31 cellular contexts compared by ENCODE assay signal in the genomic region with DNA sequence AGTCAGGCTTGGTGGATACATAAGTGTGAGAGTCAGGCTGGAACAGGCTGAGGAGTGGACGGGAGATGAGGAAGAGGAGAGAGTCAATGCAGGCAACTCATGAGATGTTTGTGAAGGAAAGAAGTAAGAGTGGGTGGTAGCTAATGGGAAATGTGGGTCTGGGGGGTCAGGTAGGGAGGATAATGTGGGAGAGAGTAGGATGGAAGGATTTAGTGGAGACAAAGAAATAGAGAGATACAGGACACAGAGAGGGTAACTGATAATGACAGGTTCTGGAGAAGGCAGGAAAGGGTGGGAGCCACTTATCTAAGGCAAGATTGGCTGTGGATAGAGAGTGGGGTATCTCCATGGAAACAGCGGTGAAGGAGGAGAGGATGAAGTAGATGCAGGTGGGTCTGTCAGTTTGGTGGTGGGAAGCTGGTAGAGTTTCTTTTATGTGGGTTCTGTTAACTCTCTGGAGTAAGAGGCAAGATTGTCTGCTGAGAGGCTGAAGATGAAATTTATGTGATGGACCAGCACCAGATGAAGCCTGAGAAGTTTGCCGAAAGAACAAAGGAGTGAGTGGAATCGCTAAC.
"Had no signal": no experiment of that assay in that cellular context is flagged by ENCODE, and none has a peak within 500 bp of the region (broad histone marks: within the 10 kb centered on the region; RNA-seq: fewer than 3 reads in every experiment).

No MANE protein-coding gene starts in this region.

- H3K27ac ChIP-seq: ascending aorta, cardiac muscle cell, colonic mucosa, epithelial cell of prostate, gastrocnemius medialis, left ventricle myocardium inferior, ovary, prostate gland, skin epidermis, VCaP had no signal

- H3K4me1 Mint-ChIP-seq: brain had no signal

- H3K27ac Mint-ChIP-seq: activated naive CD8-positive, alpha-beta T cell; activated T-cell treated with anti-CD3 and anti-CD28 coated beads, Interleukin-2, amount 50 U/mL, for 72 hours; brain; stimulated activated effector memory CD8-positive, alpha-beta T cell treated with anti-CD3 and anti-CD28 coated beads, Interleukin-12 subunit alpha, Interleukin-12 subunit beta, amount 100 ng/mL, for 72 hours; type B pancreatic cell had no signal

- H3K36me3 Mint-ChIP-seq: brain; stimulated activated effector memory CD8-positive, alpha-beta T cell treated with anti-CD3 and anti-CD28 coated beads, Interleukin-12 subunit alpha, Interleukin-12 subunit beta, amount 100 ng/mL, for 72 hours had no signal

- H3K9me3 ChIP-seq: colonic mucosa, gastrocnemius medialis, mucosa of descending colon, ovary, prostate gland had no signal

- H3K27me3 ChIP-seq: ascending aorta, colonic mucosa, gastrocnemius medialis, ovary had no signal

- H3K4me3 ChIP-seq: ascending aorta, cardiac muscle cell, colonic mucosa, gastrocnemius medialis, left ventricle myocardium inferior, lung, mucosa of descending colon, ovary, prostate gland, skin epidermis had no signal

- ATAC-seq: activated T-cell treated with anti-CD3 and anti-CD28 coated beads, Interleukin-2, amount 50 U/mL, for 72 hours; gastrocnemius medialis; mucosa of descending colon; sciatic nerve; stimulated activated effector memory CD8-positive, alpha-beta T cell treated with anti-CD3 and anti-CD28 coated beads, Interleukin-12 subunit alpha, Interleukin-12 subunit beta, amount 100 ng/mL, for 72 hours; stimulated activated naive CD8-positive, alpha-beta T cell treated with anti-CD3 and anti-CD28 coated beads, Interleukin-15, amount 100 ng/mL, for 72 hours had no signal

- H3K4me1 ChIP-seq: ascending aorta, colonic mucosa, gastrocnemius medialis, left ventricle myocardium inferior, prostate gland had no signal

- DNase-seq: activated CD4-positive, alpha-beta T cell treated with anti-CD3 and anti-CD28 coated beads for 4 hours; activated CD4-positive, alpha-beta T cell treated with anti-CD3 and anti-CD28 coated beads, Interleukin-2, amount 50 U/mL, for 4 hours; activated naive CD4-positive, alpha-beta T cell; activated T-cell treated with anti-CD3 and anti-CD28 coated beads for 4 hours; activated T-cell treated with anti-CD3 and anti-CD28 coated beads, Interleukin-2, amount 50 U/mL, for 72 hours; cerebellar nuclear complex; colonic mucosa; effector CD8-positive, alpha-beta T cell; gastrocnemius medialis; glutamatergic neuron; left ventricle myocardium inferior; mesendoderm; mucosa of descending colon; ovary; retina; stimulated activated CD4-positive, alpha-beta T cell treated with anti-CD3 and anti-CD28 coated beads, Interleukin-4, amount 100 ng/mL, for 24 hours; stimulated activated naive CD8-positive, alpha-beta T cell treated with anti-CD3 and anti-CD28 coated beads, Interleukin-15, amount 100 ng/mL, for 72 hours; substantia nigra; T-helper 9 cell had no signal

- H3K9me3 Mint-ChIP-seq: activated T-cell treated with anti-CD3 and anti-CD28 coated beads, Interleukin-2, amount 50 U/mL, for 72 hours; stimulated activated effector memory CD8-positive, alpha-beta T cell treated with anti-CD3 and anti-CD28 coated beads, Interleukin-12 subunit alpha, Interleukin-12 subunit beta, amount 100 ng/mL, for 72 hours; stimulated activated naive CD8-positive, alpha-beta T cell treated with anti-CD3 and anti-CD28 coated beads, Interleukin-15, amount 100 ng/mL, for 72 hours had no signal

- H3K4me3 Mint-ChIP-seq: activated naive CD8-positive, alpha-beta T cell; activated T-cell treated with anti-CD3 and anti-CD28 coated beads, Interleukin-2, amount 50 U/mL, for 72 hours; brain; stimulated activated effector memory CD8-positive, alpha-beta T cell treated with anti-CD3 and anti-CD28 coated beads, Interleukin-12 subunit alpha, Interleukin-12 subunit beta, amount 100 ng/mL, for 72 hours; stimulated activated naive CD8-positive, alpha-beta T cell treated with anti-CD3 and anti-CD28 coated beads, Interleukin-15, amount 100 ng/mL, for 72 hours; type B pancreatic cell had no signal

- H3K36me3 ChIP-seq: ascending aorta, cardiac muscle cell, colonic mucosa, gastrocnemius medialis, left ventricle myocardium inferior, ovary, prostate gland had no signal
